ENCODE assay signal across 8 cellular contexts in genomic region chr3:46947981-46948791, GRCh38. TPM values are rescaled to one million over a fixed set of nuclear protein-coding genes. Genes with fewer than 3 reads are reported as not detected.
DNase-seq lines count a peak whose midpoint lies in the region; ATAC-seq, FAIRE-seq and TF ChIP-seq lines count a peak whose summit lies in the region.

No MANE protein-coding gene starts in this region.

- H3K27ac ChIP-seq in effector memory CD4-positive, alpha-beta T cell (ENCODE audit: insufficient read depth, low read length, poor library complexity, severe bottlenecking): peak overlapping the region; percentile 87

- peaks cover 79% of the 10 kb centered on the region for H3K4me1 ChIP-seq in effector memory CD4-positive, alpha-beta T cell (ENCODE audit: control insufficient read depth, insufficient read depth, low read length, poor library complexity, severe bottlenecking)

- ATAC-seq in omental fat pad (ENCODE audit: low FRiP score) (peak; percentile 88), GM19397 (IDR thresholded peaks at IDR 0.05; ENCODE audit: unreplicated experiment) (no peak), HG03108 (IDR thresholded peaks at IDR 0.05; ENCODE audit: unreplicated experiment) (no peak)

- H3K27me3 ChIP-seq in effector memory CD4-positive, alpha-beta T cell (replicated peaks; ENCODE audit: control insufficient read depth, insufficient read depth, low read length, poor library complexity, severe bottlenecking): no peaks in the 10 kb centered on the region

- DNase-seq in MV-4-11 (lab: John Stamatoyannopoulos, UW) (peak; percentile 51), omental fat pad (ENCODE audit: low spot score) (no peak), ecto neural progenitor cell (ENCODE audit: low spot score) (no peak), D721Med (ENCODE audit: insufficient read length, low spot score) (no peak)
- DNase-seq in activated CD4-positive, alpha-beta T cell treated with anti-CD3 and anti-CD28 coated beads, Interleukin-2, amount 50 U/mL, for 1 hour: peak; percentile 72
- DNase-seq in effector memory CD4-positive, alpha-beta T cell: peak; percentile 79 to 85 (median 84)

- TF ChIP-seq CTCF in omental fat pad (IDR thresholded peaks at IDR 0.05): no peak
- TF ChIP-seq CTCF in D721Med (IDR thresholded peaks at IDR 0.05; ENCODE audit: insufficient read depth, missing control alignments): no peak

- peak overlapping the region; percentile 27 for H3K4me3 ChIP-seq in effector memory CD4-positive, alpha-beta T cell (ENCODE audit: insufficient read depth, low read depth, low read length, poor library complexity, severe bottlenecking)

- H3K9me3 ChIP-seq in effector memory CD4-positive, alpha-beta T cell (ENCODE audit: control insufficient read depth, low read length): no peaks in the 10 kb centered on the region

- no peak for FAIRE-seq in D721Med (lab: Jason Lieb, UNC)

- no peaks in the 10 kb centered on the region for H3K36me3 ChIP-seq in effector memory CD4-positive, alpha-beta T cell (ENCODE audit: control insufficient read depth, insufficient read depth, low read length)

RNA-seq across cellular contexts. Expression of gene CCDC12, which starts 28.4 kb away (rescaled TPM):
- total RNA-seq in omental fat pad: 10 to 100 TPM; 30.8 to 61.5 (median 45.4) TPM

RNA-seq across cellular contexts. Expression of gene NBEAL2, which starts 31.3 kb away (rescaled TPM):
- 100 to 1,000 TPM in 1 of 4 donors, 10 to 100 TPM in 3; 17.4 to 113 (median 33.6) TPM for total RNA-seq in omental fat pad

Comparison
In these comparisons a context has a peak if more than half of its experiments do, and no peak if none do; other contexts are left out.
1. DNase-seq: peak in MV-4-11 (single experiment), activated CD4-positive, alpha-beta T cell treated with anti-CD3 and anti-CD28 coated beads, Interleukin-2, amount 50 U/mL, for 1 hour (single experiment) and effector memory CD4-positive, alpha-beta T cell (3 of 3); none in omental fat pad (single experiment), ecto neural progenitor cell (single experiment) and D721Med (single experiment).